In the genomic region with DNA sequence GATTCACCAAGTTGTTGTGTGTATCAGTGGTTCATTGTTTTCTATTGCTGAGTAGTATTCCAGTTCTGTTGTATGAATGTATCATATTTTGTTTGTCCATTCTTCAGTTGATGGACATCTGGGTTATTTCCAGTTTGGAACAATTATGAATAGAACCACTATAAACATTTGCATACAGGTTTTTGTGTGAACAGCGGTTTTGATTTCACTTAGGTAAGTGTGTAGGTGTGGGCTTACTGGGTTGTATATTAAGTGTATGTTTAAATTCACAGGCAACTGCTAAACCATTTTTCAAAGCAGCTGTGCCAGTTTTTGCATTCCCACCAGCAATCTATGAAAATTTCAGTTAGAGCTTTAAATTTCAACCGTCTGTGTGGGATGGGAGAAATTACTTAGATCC, we compare ENCODE assay signal across 20 cellular contexts.
DNase-seq lines count a peak whose midpoint lies in the region; ATAC-seq lines count a peak whose summit lies in the region.
"Had no signal": no experiment of that assay in that cellular context is flagged by ENCODE, and none has a peak within 500 bp of the region (broad histone marks: within the 10 kb centered on the region; RNA-seq: fewer than 3 reads in every experiment).

No MANE protein-coding gene starts in this region.

- DNase-seq in NCI-H2107 treated with DMSO at 0.1 percent for 48 hours (lab: John Stamatoyannopoulos, UW; ENCODE audit: unreplicated experiment) (peak; percentile 39), NCI-H2107 (lab: John Stamatoyannopoulos, UW) (no peak), NCI-H526 (lab: John Stamatoyannopoulos, UW) (peak; percentile 88 to 90), NCI-H748 treated with DMSO at 0.1 percent for 48 hours (lab: John Stamatoyannopoulos, UW) (peak; percentile 17), superior temporal gyrus (ENCODE audit: extremely low spot score) (peak; percentile 33), COLO829 (ENCODE audit: low spot score) (no peak), KG1 (lab: John Stamatoyannopoulos, UW) (no peak)
- DNase-seq: 8988T; ACHN; AML-193; BE2C; Caco-2; CD4-positive, alpha-beta memory T cell; DMS153; DMS79 treated with DMSO at 0.1 percent for 48 hours; GM23248; H7; HCEC 1CT had no signal

- ATAC-seq in GM18909 (IDR thresholded peaks at IDR 0.05; ENCODE audit: poor library complexity, unreplicated experiment), result no peak
- ATAC-seq: A549 had no signal

Comparison
In these comparisons a context has a peak if more than half of its experiments do, and no peak if none do; other contexts are left out.
1. DNase-seq: peak in NCI-H2107 treated with DMSO at 0.1 percent for 48 hours (single experiment), NCI-H526 (2 of 2), NCI-H748 treated with DMSO at 0.1 percent for 48 hours (single experiment) and superior temporal gyrus (single experiment); none in NCI-H2107 (single experiment), COLO829 (single experiment) and KG1 (single experiment).